In the genomic region with DNA sequence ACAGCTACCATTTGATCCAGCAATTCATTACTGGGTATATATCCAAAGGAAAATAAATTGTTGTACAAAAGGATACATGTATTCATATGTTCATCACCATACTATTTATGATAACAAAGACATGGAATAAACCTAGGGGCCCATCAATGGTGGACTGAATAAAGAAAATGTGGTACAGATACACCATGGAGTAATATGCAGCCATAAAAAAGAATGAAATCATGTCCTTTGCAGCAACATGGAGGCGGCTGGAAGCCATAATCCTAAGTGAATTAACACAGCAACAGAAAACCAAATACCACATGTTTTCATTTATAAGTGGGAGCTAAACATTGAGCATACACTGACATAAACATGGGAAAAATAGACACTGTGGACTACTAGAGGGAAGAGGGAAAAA, we compare ENCODE assay signal across 26 cellular contexts.
"Had no signal": no experiment of that assay in that cellular context is flagged by ENCODE, and none has a peak within 500 bp of the region (broad histone marks: within the 10 kb centered on the region; RNA-seq: fewer than 3 reads in every experiment).

No MANE protein-coding gene starts in this region.

- FAIRE-seq: TTC549 had no signal

- H3K36me3 ChIP-seq: ascending aorta, Peyer's patch had no signal

- H3K27ac ChIP-seq: ascending aorta, Peyer's patch had no signal

- H3K4me3 ChIP-seq: ascending aorta, Peyer's patch had no signal

- DNase-seq: activated CD4-positive, alpha-beta T cell treated with anti-CD3 and anti-CD28 coated beads, Interleukin-2, amount 10 ng/mL, durations not matched to agents 24 days and 14 days; activated CD4-positive, alpha-beta T cell treated with anti-CD3 and anti-CD28 coated beads, Interleukin-2, amount 50 U/mL, for 4 hours; activated CD8-positive, alpha-beta T cell treated with anti-CD3 and anti-CD28 coated beads for 36 hours; activated gamma-delta T cell; activated naive CD4-positive, alpha-beta T cell treated with Interleukin-2 at 50 U/mL for 16 hours; activated naive CD8-positive, alpha-beta T cell treated with anti-CD3 and anti-CD28 coated beads, Interleukin-2, amount 10 ng/mL, durations not matched to agents 7 days and 5 days; activated T-cell treated with anti-CD3 and anti-CD28 coated beads, Interleukin-2, amount 50 U/mL, for 1 hour; activated T-cell treated with anti-CD3 and anti-CD28 coated beads, Interleukin-2, amount 50 U/mL, for 72 hours; amygdala; NCI-H1105; NCI-H1417 treated with DMSO at 0.1 percent for 48 hours; NCI-H187 treated with DMSO at 0.1 percent for 48 hours; NCI-H2081; NCI-H2171 treated with DMSO at 0.1 percent for 48 hours; NCI-H226; NCI-H446 treated with DMSO at 0.1 percent for 48 hours; NCI-H524; NCI-H69; NCI-H82; PC-3; Peyer's patch; RPMI8226; SIG-M5 had no signal

- ATAC-seq: activated CD8-positive, alpha-beta T cell treated with anti-CD3 and anti-CD28 coated beads for 36 hours; activated T-cell treated with anti-CD3 and anti-CD28 coated beads, Interleukin-2, amount 50 U/mL, for 72 hours; activated T-helper 17 cell treated with anti-CD3 and anti-CD28 coated beads, Interleukin-2, amount 50 U/mL, for 72 hours; PC-3 had no signal

- H3K9me3 ChIP-seq: ascending aorta, Peyer's patch had no signal

- H3K27me3 ChIP-seq: ascending aorta, Peyer's patch had no signal
